In the genomic region with DNA sequence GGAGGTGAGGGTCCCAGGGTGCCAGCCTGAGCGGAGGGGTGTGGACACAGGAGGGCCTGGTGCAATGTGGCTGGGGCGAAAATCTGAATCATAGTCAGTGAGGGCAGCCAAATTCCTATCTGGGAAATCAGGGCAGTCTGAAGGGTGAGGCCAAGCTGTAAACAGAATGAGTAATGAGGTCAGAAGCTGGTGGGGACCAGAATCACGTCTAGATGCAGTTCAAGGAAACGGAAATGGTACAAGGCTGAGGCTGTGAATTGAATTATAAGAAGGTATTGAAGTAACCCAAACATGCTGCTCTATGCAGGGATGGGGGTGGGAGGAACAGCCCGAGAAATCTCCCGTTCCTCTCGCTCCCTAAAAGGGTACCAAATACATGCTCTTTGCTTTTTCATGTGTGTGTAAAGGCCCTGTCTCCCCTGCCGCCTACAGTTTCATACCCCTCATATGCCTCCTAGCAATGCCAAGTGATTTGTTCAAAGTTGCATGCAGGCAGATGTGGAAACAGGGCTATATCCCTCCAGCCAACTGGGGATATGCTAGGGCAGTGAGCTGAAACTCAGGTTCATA, we compare ENCODE assay signal across 1 cellular context.
A peak's percentile ranks its signal among the peaks of the same experiment; 100 is the strongest.
TF ChIP-seq lines count a peak whose summit lies in the region.

No MANE protein-coding gene starts in this region.

TF ChIP-seq in HEK293, 187 proteins besides CTCF, POLR2A, EP300 and RAD21 (continued from another document):
- TF ChIP-seq, protein P1, sequence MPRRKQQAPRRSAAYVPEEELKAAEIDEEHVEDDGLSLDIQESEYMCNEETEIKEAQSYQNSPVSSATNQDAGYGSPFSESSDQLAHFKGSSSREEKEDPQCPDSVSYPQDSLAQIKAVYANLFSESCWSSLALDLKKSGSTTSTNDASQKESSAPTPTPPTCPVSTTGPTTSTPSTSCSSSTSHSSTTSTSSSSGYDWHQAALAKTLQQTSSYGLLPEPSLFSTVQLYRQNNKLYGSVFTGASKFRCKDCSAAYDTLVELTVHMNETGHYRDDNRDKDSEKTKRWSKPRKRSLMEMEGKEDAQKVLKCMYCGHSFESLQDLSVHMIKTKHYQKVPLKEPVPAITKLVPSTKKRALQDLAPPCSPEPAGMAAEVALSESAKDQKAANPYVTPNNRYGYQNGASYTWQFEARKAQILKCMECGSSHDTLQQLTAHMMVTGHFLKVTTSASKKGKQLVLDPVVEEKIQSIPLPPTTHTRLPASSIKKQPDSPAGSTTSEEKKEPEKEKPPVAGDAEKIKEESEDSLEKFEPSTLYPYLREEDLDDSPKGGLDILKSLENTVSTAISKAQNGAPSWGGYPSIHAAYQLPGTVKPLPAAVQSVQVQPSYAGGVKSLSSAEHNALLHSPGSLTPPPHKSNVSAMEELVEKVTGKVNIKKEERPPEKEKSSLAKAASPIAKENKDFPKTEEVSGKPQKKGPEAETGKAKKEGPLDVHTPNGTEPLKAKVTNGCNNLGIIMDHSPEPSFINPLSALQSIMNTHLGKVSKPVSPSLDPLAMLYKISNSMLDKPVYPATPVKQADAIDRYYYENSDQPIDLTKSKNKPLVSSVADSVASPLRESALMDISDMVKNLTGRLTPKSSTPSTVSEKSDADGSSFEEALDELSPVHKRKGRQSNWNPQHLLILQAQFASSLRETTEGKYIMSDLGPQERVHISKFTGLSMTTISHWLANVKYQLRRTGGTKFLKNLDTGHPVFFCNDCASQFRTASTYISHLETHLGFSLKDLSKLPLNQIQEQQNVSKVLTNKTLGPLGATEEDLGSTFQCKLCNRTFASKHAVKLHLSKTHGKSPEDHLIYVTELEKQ (tag by site-specific recombination; IDR thresholded peaks at IDR 0.05; ENCODE audit: borderline replicate concordance) = no peak
- TF ChIP-seq ZSCAN23 (tag by site-specific recombination; IDR thresholded peaks at IDR 0.05) (no peak), ZNF530 (tag by site-specific recombination; IDR thresholded peaks at IDR 0.05; ENCODE audit: low read depth) (no peak), BCL11A (tag by site-specific recombination; IDR thresholded peaks at IDR 0.05; ENCODE audit: low read depth) (no peak), MZF1 (tag by site-specific recombination; IDR thresholded peaks at IDR 0.05; ENCODE audit: borderline replicate concordance) (no peak), YY2 (tag by site-specific recombination; IDR thresholded peaks at IDR 0.05) (no peak), ZNF558 (tag by site-specific recombination; IDR thresholded peaks at IDR 0.05) (no peak), ZNF555 (tag by site-specific recombination; conservative IDR thresholded peaks at IDR 0.05) (no peak), ZNF510 (tag by site-specific recombination; IDR thresholded peaks at IDR 0.05; ENCODE audit: insufficient replicate concordance) (no peak), TRIM28 (IDR thresholded peaks at IDR 0.05; ENCODE audit: borderline replicate concordance, low read length) (no peak), ZNF223 (tag by site-specific recombination; IDR thresholded peaks at IDR 0.05) (no peak), ZNF701 (tag by site-specific recombination; IDR thresholded peaks at IDR 0.05) (no peak), ZNF174 (tag by site-specific recombination; IDR thresholded peaks at IDR 0.05) (no peak), ZNF664 (tag by site-specific recombination; IDR thresholded peaks at IDR 0.05) (no peak), ZFHX2 (tag by site-specific recombination; conservative IDR thresholded peaks at IDR 0.05) (peak; percentile 31; the same call in 1 of the 2 replicates), YY1 (tag by site-specific recombination; IDR thresholded peaks at IDR 0.05) (no peak), KLF8 (tag by site-specific recombination; IDR thresholded peaks at IDR 0.05) (0 out of 2 replicates have a peak, but pooled peaks have one; percentile 19), ZBTB21 (tag by site-specific recombination; IDR thresholded peaks at IDR 0.05) (peak; percentile 11; the same call in 1 of the 2 replicates), ZNF239 (tag by site-specific recombination; IDR thresholded peaks at IDR 0.05) (no peak), ZEB2 (tag by site-specific recombination; IDR thresholded peaks at IDR 0.05) (0 out of 2 replicates have a peak, but pooled peaks have one; percentile 21), ZNF157 (tag by site-specific recombination; IDR thresholded peaks at IDR 0.05) (no peak), ZNF521 (tag by site-specific recombination; IDR thresholded peaks at IDR 0.05) (no peak), ZNF341 (tag by site-specific recombination; IDR thresholded peaks at IDR 0.05; ENCODE audit: low read depth) (peak; percentile 72), ZNF48 (tag by site-specific recombination; IDR thresholded peaks at IDR 0.05) (no peak), ZNF629 (tag by site-specific recombination; IDR thresholded peaks at IDR 0.05) (peak; percentile 67), ZNF121 (tag by site-specific recombination; IDR thresholded peaks at IDR 0.05) (no peak), ZBTB48 (tag by site-specific recombination; IDR thresholded peaks at IDR 0.05) (no peak)
- TF ChIP-seq, protein P2, sequence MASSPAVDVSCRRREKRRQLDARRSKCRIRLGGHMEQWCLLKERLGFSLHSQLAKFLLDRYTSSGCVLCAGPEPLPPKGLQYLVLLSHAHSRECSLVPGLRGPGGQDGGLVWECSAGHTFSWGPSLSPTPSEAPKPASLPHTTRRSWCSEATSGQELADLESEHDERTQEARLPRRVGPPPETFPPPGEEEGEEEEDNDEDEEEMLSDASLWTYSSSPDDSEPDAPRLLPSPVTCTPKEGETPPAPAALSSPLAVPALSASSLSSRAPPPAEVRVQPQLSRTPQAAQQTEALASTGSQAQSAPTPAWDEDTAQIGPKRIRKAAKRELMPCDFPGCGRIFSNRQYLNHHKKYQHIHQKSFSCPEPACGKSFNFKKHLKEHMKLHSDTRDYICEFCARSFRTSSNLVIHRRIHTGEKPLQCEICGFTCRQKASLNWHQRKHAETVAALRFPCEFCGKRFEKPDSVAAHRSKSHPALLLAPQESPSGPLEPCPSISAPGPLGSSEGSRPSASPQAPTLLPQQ (tag by site-specific recombination; IDR thresholded peaks at IDR 0.05) = peak; percentile 88
